In genomic region chr5:68273717-68274409, GRCh38 we compare ENCODE assay signal across 11 cellular contexts. TPM values are rescaled to one million over a fixed set of nuclear protein-coding genes. Genes with fewer than 3 reads are reported as not detected.
A peak's percentile ranks its signal among the peaks of the same experiment; 100 is the strongest.
DNase-seq lines count a peak whose midpoint lies in the region; ATAC-seq and TF ChIP-seq lines count a peak whose summit lies in the region.
"Had no signal": no experiment of that assay in that cellular context is flagged by ENCODE, and none has a peak within 500 bp of the region (broad histone marks: within the 10 kb centered on the region; RNA-seq: fewer than 3 reads in every experiment).

No MANE protein-coding gene starts in this region.

- peak overlapping the region in 1 of 8 donors; percentile 29 for H3K4me3 Mint-ChIP-seq in CD4-positive, alpha-beta memory T cell
- H3K4me3 Mint-ChIP-seq in Caco-2 (ENCODE audit: unreplicated experiment): no peak overlapping the region

- CTCF ChIA-PET in CD4-positive, alpha-beta memory T cell (lab: Charles Lee; ENCODE audit: partially characterized antibody): interaction anchor here (1.0 to 9.6 kb wide), 9 partner anchors 9 to 1052 kb away, joined by 3 to 124 read pairs (median 15); partner anchors contain the start of gene PIK3R1
- CTCF ChIA-PET in Caco-2 (lab: Charles Lee): no interaction called here

- H3K4me3 ChIP-seq in CD4-positive, alpha-beta memory T cell (ENCODE audit: low read length in 2 of 2): no peak overlapping the region
- no peak overlapping the region for H3K4me3 ChIP-seq in epithelial cell of esophagus (ENCODE audit: low read length)
- H3K4me3 ChIP-seq in Caco-2 (ENCODE audit: low read depth, low read length): no peak overlapping the region
- H3K4me3 ChIP-seq: HAP-1 had no signal

- ATAC-seq in GM19372 (IDR thresholded peaks at IDR 0.05; ENCODE audit: low read depth, unreplicated experiment) (peak; percentile 60), HG03108 (IDR thresholded peaks at IDR 0.05; ENCODE audit: unreplicated experiment) (peak; percentile 45), GM18519 (IDR thresholded peaks at IDR 0.05; ENCODE audit: low FRiP score, unreplicated experiment) (no peak)

- POLR2A ChIA-PET in CD4-positive, alpha-beta memory T cell (lab: Charles Lee; ENCODE audit: partially characterized antibody): interaction anchor here (1.0 to 12.9 kb wide), 4 partner anchors 10 to 58 kb away, joined by 3 to 179 read pairs (median 42); partner anchors contain the start of gene PIK3R1
- POLR2A ChIA-PET in Caco-2 (lab: Charles Lee): no interaction called here

- H3K27me3 ChIP-seq in CD4-positive, alpha-beta memory T cell (ENCODE audit: insufficient read depth, low read length): no peaks in the 10 kb centered on the region
- no peaks in the 10 kb centered on the region for H3K27me3 ChIP-seq in Caco-2 (replicated peaks; ENCODE audit: control insufficient read depth, insufficient read depth, low read length)

- peaks cover 28% of the 10 kb centered on the region for H3K36me3 ChIP-seq in CD4-positive, alpha-beta memory T cell (ENCODE audit: insufficient read depth, low read length)
- peaks cover 3% of the 10 kb centered on the region; the same call in 1 of the 2 replicates for H3K36me3 ChIP-seq in Caco-2 (ENCODE audit: control insufficient read depth, insufficient read depth, low read length)
- H3K36me3 ChIP-seq: HAP-1 had no signal

- H3K27ac Mint-ChIP-seq in CD4-positive, alpha-beta memory T cell: peak overlapping the region; percentile 57 to 99 (median 89)
- no peak overlapping the region for H3K27ac Mint-ChIP-seq in Caco-2 (ENCODE audit: unreplicated experiment)

- no peaks in the 10 kb centered on the region for H3K9me3 ChIP-seq in CD4-positive, alpha-beta memory T cell (ENCODE audit: control insufficient read depth in 1 of 2, low read length in 2 of 2)
- no peaks in the 10 kb centered on the region for H3K9me3 ChIP-seq in Caco-2
- H3K9me3 ChIP-seq: HAP-1 had no signal

- intact Hi-C loops in CD4-positive, alpha-beta memory T cell (cut with micrococcal nuclease): loop anchor here (5.0 kb wide), 1 partner anchor 37 kb away; no protein-coding TSS in a partner anchor
- intact Hi-C loops in Caco-2 (cut with micrococcal nuclease; ENCODE audit: unreplicated experiment): no loop called here

- no peaks in the 10 kb centered on the region for H3K27me3 Mint-ChIP-seq in CD4-positive, alpha-beta memory T cell
- no peaks in the 10 kb centered on the region for H3K27me3 Mint-ChIP-seq in Caco-2 (ENCODE audit: insufficient read depth, unreplicated experiment)

- peaks cover 97% of the 10 kb centered on the region for H3K4me1 ChIP-seq in CD4-positive, alpha-beta memory T cell (ENCODE audit: insufficient read depth, low read length)
- H3K4me1 ChIP-seq in Caco-2: no peaks in the 10 kb centered on the region
- H3K4me1 ChIP-seq: HAP-1 had no signal

- peak overlapping the region; percentile 57 for H3K27ac ChIP-seq in CD4-positive, alpha-beta memory T cell (ENCODE audit: low read depth, low read length)

- peaks cover 41 to 46% of the 10 kb centered on the region in 2 donors for H3K36me3 Mint-ChIP-seq in CD4-positive, alpha-beta memory T cell
- H3K36me3 Mint-ChIP-seq in Caco-2 (ENCODE audit: insufficient read depth, unreplicated experiment): peaks cover 64% of the 10 kb centered on the region

- H3K4me1 Mint-ChIP-seq in CD4-positive, alpha-beta memory T cell: peaks cover 66 to 96% (median 81%) of the 10 kb centered on the region in 4 donors
- no peaks in the 10 kb centered on the region for H3K4me1 Mint-ChIP-seq in Caco-2 (ENCODE audit: low read depth, unreplicated experiment)

- peaks cover 0 to 2% (median 0%) of the 10 kb centered on the region in 8 donors for H3K9me3 Mint-ChIP-seq in CD4-positive, alpha-beta memory T cell
- no peaks in the 10 kb centered on the region for H3K9me3 Mint-ChIP-seq in Caco-2 (ENCODE audit: unreplicated experiment)

- no TSS peak for BruUV-seq in Caco-2 (replicated peaks; lab: Mats Ljungman, UMichigan)

- no peak for TF ChIP-seq CTCF in epithelial cell of esophagus (IDR thresholded peaks at IDR 0.05; ENCODE audit: insufficient read depth, low read depth, low read length, missing control alignments)
- TF ChIP-seq CTCF in Caco-2 (IDR thresholded peaks at IDR 0.05; ENCODE audit: insufficient read depth in 1 of 2, low read depth in 1 of 2, low read length in 1 of 2, severe bottlenecking in 1 of 2, unreplicated experiment in 1 of 2): no peak

- no peak for DNase-seq in CD4-positive, alpha-beta memory T cell
- DNase-seq in epithelial cell of esophagus (ENCODE audit: low read depth) (peak; percentile 56), HuH-7.5 (ENCODE audit: low spot score) (no peak), KG1 (lab: John Stamatoyannopoulos, UW) (no peak), Caco-2 (no peak)
- DNase-seq: C1 segment of cervical spinal cord, RPMI8226 had no signal

RNA-seq across cellular contexts. Expression of gene PIK3R1, which starts 58.3 kb away (rescaled TPM):
- total RNA-seq in CD4-positive, alpha-beta memory T cell: 100 to 1,000 TPM; 151 to 152 TPM
- 10 to 100 TPM; 92.6 to 98.3 TPM for polyA plus RNA-seq in CD4-positive, alpha-beta memory T cell
- 47.8 and 54.6 TPM in 2 replicates for total RNA-seq in Caco-2 (2022)
